In the genomic region with DNA sequence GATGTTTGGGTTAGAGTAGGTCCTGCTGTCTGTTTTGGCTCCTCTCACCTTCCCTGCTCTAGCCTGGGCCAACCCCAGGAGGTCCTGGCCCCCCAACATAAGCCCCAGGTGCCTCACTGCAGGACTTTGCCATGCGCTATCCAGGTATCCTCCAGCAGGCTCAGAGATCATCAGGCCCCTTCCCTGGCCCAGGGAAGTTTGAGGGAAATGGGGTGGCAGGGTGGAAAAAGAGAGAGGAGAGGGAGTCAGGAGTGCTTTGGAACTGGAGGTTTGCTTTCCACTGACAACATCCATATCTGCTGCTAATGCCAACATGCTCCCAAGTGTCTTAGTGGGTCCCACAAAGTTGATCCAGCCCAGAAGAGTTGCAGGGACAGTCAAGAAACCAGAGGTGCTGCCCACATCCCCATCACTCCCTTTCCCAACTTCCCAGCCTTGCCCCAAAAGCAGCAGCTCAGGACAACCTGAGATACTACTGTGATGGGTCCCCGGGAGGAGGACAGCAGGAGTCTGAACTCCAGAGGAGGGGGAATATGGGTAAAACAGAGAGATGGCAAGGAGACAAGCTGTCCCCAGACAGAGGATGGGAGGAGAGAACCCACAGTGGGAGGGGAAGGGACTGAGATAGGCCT, we compare ENCODE assay signal across 9 cellular contexts. TPM values are rescaled to one million over a fixed set of nuclear protein-coding genes. Genes with fewer than 3 reads are reported as not detected.
DNase-seq lines count a peak whose midpoint lies in the region; ATAC-seq, FAIRE-seq and TF ChIP-seq lines count a peak whose summit lies in the region.
"Had no signal": no experiment of that assay in that cellular context is flagged by ENCODE, and none has a peak within 500 bp of the region (broad histone marks: within the 10 kb centered on the region; RNA-seq: fewer than 3 reads in every experiment).

No MANE protein-coding gene starts in this region.

- POLR2A ChIA-PET in BJ (lab: Charles Lee): interaction anchor here (1.8 kb wide), 1 partner anchor 29 kb away, joined by 7 read pairs; a partner anchor contains a TSS

- intact Hi-C loops in pancreas (cut with DNase I) (no loop called here), posterior vena cava (cut with DNase I) (no loop called here)

- peak overlapping the region; percentile 50; the same call in 1 of the 2 replicates for H3K27ac ChIP-seq in SK-N-MC
- H3K27ac ChIP-seq in fibroblast of lung (ENCODE audit: insufficient read depth, low read length): peak overlapping the region; percentile 95
- peak overlapping the region; percentile 95 to 99 (median 98) for H3K27ac ChIP-seq in pancreas

- peak overlapping the region; percentile 97 for H3K4me2 ChIP-seq in fibroblast of lung (ENCODE audit: extremely low read depth, insufficient read depth, low read length)

- 55 to 72% methylated on average over 2 of the region's 2 CpGs for WGBS in pancreas, 2 donors

- peaks cover 27% of the 10 kb centered on the region for H3K79me2 ChIP-seq in fibroblast of lung (ENCODE audit: control insufficient read depth, insufficient read depth, low read length)

- CTCF ChIA-PET in BJ (lab: Yijun Ruan, JAX): interaction anchor here (1.2 to 16.5 kb wide), 6 partner anchors 12 to 71 kb away, joined by 3 to 285 read pairs (median 9); no protein-coding TSS in a partner anchor

- H3K9me3 ChIP-seq in SK-N-MC (ENCODE audit: low read depth, low read length): no peaks in the 10 kb centered on the region
- H3K9me3 ChIP-seq in fibroblast of lung (ENCODE audit: control insufficient read depth, insufficient read depth, low read depth, low read length): no peaks in the 10 kb centered on the region
- H3K9me3 ChIP-seq in pancreas: no peaks in the 10 kb centered on the region

- no peak overlapping the region for H2AFZ ChIP-seq in fibroblast of lung (ENCODE audit: low read length)

- FAIRE-seq in pancreas (lab: Jason Lieb, UNC): no peak

- no peak for DNase-seq in BJ (ENCODE audit: low read depth)
- DNase-seq in SK-N-MC (ENCODE audit: low read depth, low spot score): no peak
- no peak for DNase-seq in fibroblast of lung (ENCODE audit: low read depth in 2 of 2)
- peak in 1 of 6 donors; percentile 28 for DNase-seq in pancreas
- DNase-seq in stimulated activated CD4-positive, alpha-beta T cell treated with anti-CD3 and anti-CD28 coated beads, Interleukin-15, amount 100 ng/mL, for 24 hours: no peak
- DNase-seq in middle frontal gyrus (ENCODE audit: extremely low spot score, low spot score): no peak
- DNase-seq in posterior vena cava (ENCODE audit: low spot score): no peak

- TF ChIP-seq CTCF in BJ (IDR thresholded peaks at IDR 0.05; ENCODE audit: insufficient read depth, low read depth, low read length) (no peak), fibroblast of lung (conservative IDR thresholded peaks at IDR 0.05 in 1 of 2, IDR thresholded peaks at IDR 0.05 in 1 of 2; ENCODE audit: low read depth in 1 of 2, low read length in 2 of 2) (no peak), pancreas (IDR thresholded peaks at IDR 0.05) (no peak)

- H4K20me1 ChIP-seq in fibroblast of lung (ENCODE audit: control insufficient read depth, extremely low read depth, insufficient read depth, low read length): no peaks in the 10 kb centered on the region

- H3K27me3 ChIP-seq in BJ (ENCODE audit: control insufficient read depth, insufficient read depth, low read length): no peaks in the 10 kb centered on the region
- H3K27me3 ChIP-seq in fibroblast of lung (ENCODE audit: control insufficient read depth, insufficient read depth, low read length): no peaks in the 10 kb centered on the region
- H3K27me3 ChIP-seq in pancreas: no peaks in the 10 kb centered on the region

- H3K4me3 ChIP-seq in BJ (ENCODE audit: low read depth, low read length) (peak overlapping the region; percentile 78), SK-N-MC (no peak overlapping the region), fibroblast of lung (replicated peaks in 1 of 4; ENCODE audit: control extremely low read depth in 1 of 4, insufficient read depth in 1 of 4, low read depth in 3 of 4, low read length in 4 of 4) (peak overlapping the region; percentile 80 to 90 (median 84)), pancreas (peak overlapping the region; percentile 13 to 59 (median 28))

- ATAC-seq in pancreas (no peak), GM19395 (IDR thresholded peaks at IDR 0.05; ENCODE audit: unreplicated experiment) (no peak)

- H3K9ac ChIP-seq in SK-N-MC (ENCODE audit: insufficient read length) (no peak overlapping the region), fibroblast of lung (ENCODE audit: insufficient read depth, low read length) (peak overlapping the region; percentile 86)

- H3K36me3 ChIP-seq in BJ (ENCODE audit: control insufficient read depth, insufficient read depth, low read length): peaks cover 9% of the 10 kb centered on the region
- no peaks in the 10 kb centered on the region for H3K36me3 ChIP-seq in SK-N-MC (ENCODE audit: insufficient read depth, low read length)
- peaks cover 12% of the 10 kb centered on the region for H3K36me3 ChIP-seq in fibroblast of lung (ENCODE audit: control insufficient read depth, insufficient read depth, low read length)
- H3K36me3 ChIP-seq in pancreas: no peaks in the 10 kb centered on the region

- H3K4me1 ChIP-seq in fibroblast of lung (ENCODE audit: control insufficient read depth, extremely low read depth, insufficient read depth, low read length) (peaks cover 42% of the 10 kb centered on the region), pancreas (peaks cover 45 to 57% (median 54%) of the 10 kb centered on the region in 3 donors)

RNA-seq across cellular contexts. Expression of a gene that starts 0.7 kb away (rescaled TPM):
- polyA plus RNA-seq in BJ (2011; rRNA removed) (27.2 and 73.9 TPM in 2 replicates), fibroblast of lung (35.3 and 45.5 TPM in 2 replicates), pancreas (100 to 1,000 TPM; 135 to 183 TPM)
- 66.9 and 86.6 TPM in 2 replicates for polyA minus RNA-seq in BJ (2011; rRNA and poly(A)+ RNA removed)
- total RNA-seq in fibroblast of lung (52.4 and 60.6 TPM in 2 replicates), pancreas (10 to 100 TPM; 22.7 to 52.6 (median 28.2) TPM), posterior vena cava (100 to 1,000 TPM; 139 to 218 TPM)
- polyA plus RNA-seq in fibroblast of lung (2012): 52.3 and 54.6 TPM in 2 replicates
- polyA minus RNA-seq in fibroblast of lung (ENCODE audit: low replicate concordance): 141 and 176 TPM in 2 replicates

RNA-seq across cellular contexts. Expression of a gene that starts 28.6 kb away (rescaled TPM):
- polyA plus RNA-seq in BJ (2011; rRNA removed): 34.8 and 48.0 TPM in 2 replicates
- polyA minus RNA-seq in BJ (2011; rRNA and poly(A)+ RNA removed): 31.2 and 63.2 TPM in 2 replicates
- total RNA-seq in fibroblast of lung: 13.9 and 18.2 TPM in 2 replicates
- 23.3 and 27.7 TPM in 2 replicates for polyA plus RNA-seq in fibroblast of lung
- polyA plus RNA-seq in fibroblast of lung (2012): 25.7 and 33.1 TPM in 2 replicates
- 67.2 and 104 TPM in 2 replicates for polyA minus RNA-seq in fibroblast of lung (ENCODE audit: low replicate concordance)
- 10 to 100 TPM; 37.1 to 47.2 (median 40.1) TPM for total RNA-seq in pancreas
- 10 to 100 TPM; 25.7 to 36.1 TPM for polyA plus RNA-seq in pancreas
- total RNA-seq in posterior vena cava: 10 to 100 TPM; 77.6 to 90.5 TPM

RNA-seq across cellular contexts. Expression of a gene that starts 44.3 kb away (rescaled TPM):
- polyA plus RNA-seq in BJ (2011; rRNA removed) (296 and 496 TPM in 2 replicates), fibroblast of lung (380 and 466 TPM in 2 replicates), pancreas (10 to 100 TPM; 72.8 to 88.6 TPM)
- polyA minus RNA-seq in BJ (2011; rRNA and poly(A)+ RNA removed): 387 and 711 TPM in 2 replicates
- total RNA-seq in fibroblast of lung (1,180 and 1,819 TPM in 2 replicates), pancreas (100 to 1,000 TPM; 343 to 522 (median 446) TPM), posterior vena cava (100 to 1,000 TPM; 311 to 314 TPM)
- polyA plus RNA-seq in fibroblast of lung (2012): 255 and 359 TPM in 2 replicates
- 698 and 797 TPM in 2 replicates for polyA minus RNA-seq in fibroblast of lung (ENCODE audit: low replicate concordance)

RNA-seq across cellular contexts. Expression of a gene that starts 46.9 kb away (rescaled TPM):
- polyA plus RNA-seq in BJ (2011; rRNA removed) (460 and 860 TPM in 2 replicates), fibroblast of lung (229 and 274 TPM in 2 replicates), pancreas (10 to 100 TPM; 24.5 to 32.8 TPM)
- 164 and 211 TPM in 2 replicates for polyA minus RNA-seq in BJ (2011; rRNA and poly(A)+ RNA removed)
- total RNA-seq in fibroblast of lung (592 and 973 TPM in 2 replicates), pancreas (10 to 100 TPM in 3 of 6 donors, 1 to 10 TPM in 3; 2.2 to 21.8 (median 9.2) TPM), posterior vena cava (100 to 1,000 TPM; 679 to 733 TPM)
- polyA plus RNA-seq in fibroblast of lung (2012): 532 and 589 TPM in 2 replicates
- 359 and 701 TPM in 2 replicates for polyA minus RNA-seq in fibroblast of lung (ENCODE audit: low replicate concordance)

RNA-seq across cellular contexts. Expression of a gene that starts 52.7 kb away (rescaled TPM):
- polyA plus RNA-seq in BJ (2011; rRNA removed) (0.16 and 0.34 TPM in 2 replicates), fibroblast of lung (0.12 TPM in 1 of 2 replicates, not detected in the other), pancreas (under 1 TPM; 0.15 to 0.54 TPM)
- 0.14 and 0.26 TPM in 2 replicates for polyA minus RNA-seq in BJ (2011; rRNA and poly(A)+ RNA removed)
- total RNA-seq in fibroblast of lung (under 0.01 TPM in 1 of 2 replicates, not detected in the other), pancreas (under 1 TPM in 2 of 6 donors, not detected in 4; 0.09 to 0.18 TPM), posterior vena cava (under 1 TPM; 0.32 to 0.90 TPM)
- polyA plus RNA-seq in fibroblast of lung (2012): 0.06 and 0.31 TPM in 2 replicates
- polyA minus RNA-seq in fibroblast of lung (ENCODE audit: low replicate concordance): 1.7 TPM in 1 of 2 replicates, not detected in the other
- total RNA-seq: SK-MEL-5 had no signal
